1 cellular context compared by ENCODE assay signal in the genomic region with DNA sequence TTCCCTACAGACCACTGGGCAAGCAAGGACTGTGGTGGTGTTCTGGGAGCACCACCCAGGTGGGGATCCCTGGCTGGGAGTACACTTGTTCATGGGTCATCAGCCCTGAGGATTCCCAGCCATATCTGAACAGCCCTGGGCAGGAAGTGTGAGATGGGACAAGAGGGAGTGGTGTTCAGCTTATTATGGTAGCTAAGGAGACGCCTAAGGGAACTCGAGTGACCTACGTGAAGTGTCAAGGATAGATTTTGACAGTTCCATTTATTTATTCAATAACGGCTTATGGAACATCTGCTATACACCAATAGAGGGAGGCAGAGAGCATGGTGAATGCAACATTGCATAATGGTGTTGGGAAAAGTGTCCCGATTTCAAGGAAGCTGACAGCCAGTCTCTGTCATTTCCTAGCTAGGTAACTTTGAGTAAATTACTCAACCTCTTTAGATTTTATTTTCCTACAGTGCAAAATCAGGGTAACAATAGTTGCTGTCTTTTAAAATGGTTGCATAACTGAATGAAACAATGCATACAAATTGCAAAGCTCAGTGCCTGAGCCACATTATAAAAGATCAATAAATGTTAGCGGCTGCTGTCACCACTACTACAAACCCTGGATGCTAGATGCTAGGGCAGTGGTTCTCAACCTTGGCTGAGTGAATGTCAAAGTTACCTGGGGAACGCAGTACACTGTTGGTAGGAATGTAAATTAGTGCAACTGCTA.
A peak's percentile ranks its signal among the peaks of the same experiment; 100 is the strongest.
TF ChIP-seq lines count a peak whose summit lies in the region.

No MANE protein-coding gene starts in this region.

TF ChIP-seq in HepG2, 621 proteins besides CTCF, POLR2A, EP300 and RAD21 (continued from another document):
- TF ChIP-seq, protein P1, sequence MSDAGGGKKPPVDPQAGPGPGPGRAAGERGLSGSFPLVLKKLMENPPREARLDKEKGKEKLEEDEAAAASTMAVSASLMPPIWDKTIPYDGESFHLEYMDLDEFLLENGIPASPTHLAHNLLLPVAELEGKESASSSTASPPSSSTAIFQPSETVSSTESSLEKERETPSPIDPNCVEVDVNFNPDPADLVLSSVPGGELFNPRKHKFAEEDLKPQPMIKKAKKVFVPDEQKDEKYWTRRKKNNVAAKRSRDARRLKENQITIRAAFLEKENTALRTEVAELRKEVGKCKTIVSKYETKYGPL (CRISPR knock-in tag; IDR thresholded peaks at IDR 0.05), result peak; percentile 99
- no peak for TF ChIP-seq ZBTB37 (CRISPR knock-in tag; IDR thresholded peaks at IDR 0.05)
- no peak for TF ChIP-seq NFIB (CRISPR knock-in tag; IDR thresholded peaks at IDR 0.05; ENCODE audit: borderline replicate concordance)
- no peak for TF ChIP-seq SNRNP70 (IDR thresholded peaks at IDR 0.05; ENCODE audit: low read depth, low read length)
- TF ChIP-seq JUND (CRISPR knock-in tag; IDR thresholded peaks at IDR 0.05), result no peak
- TF ChIP-seq FOXP4 (CRISPR knock-in tag; IDR thresholded peaks at IDR 0.05), result no peak
- no peak for TF ChIP-seq NONO (IDR thresholded peaks at IDR 0.05)
- TF ChIP-seq NONO (CRISPR knock-in tag; conservative IDR thresholded peaks at IDR 0.05), result no peak
- no peak for TF ChIP-seq HES4 (CRISPR knock-in tag; IDR thresholded peaks at IDR 0.05; ENCODE audit: borderline replicate concordance)
